In the genomic region with DNA sequence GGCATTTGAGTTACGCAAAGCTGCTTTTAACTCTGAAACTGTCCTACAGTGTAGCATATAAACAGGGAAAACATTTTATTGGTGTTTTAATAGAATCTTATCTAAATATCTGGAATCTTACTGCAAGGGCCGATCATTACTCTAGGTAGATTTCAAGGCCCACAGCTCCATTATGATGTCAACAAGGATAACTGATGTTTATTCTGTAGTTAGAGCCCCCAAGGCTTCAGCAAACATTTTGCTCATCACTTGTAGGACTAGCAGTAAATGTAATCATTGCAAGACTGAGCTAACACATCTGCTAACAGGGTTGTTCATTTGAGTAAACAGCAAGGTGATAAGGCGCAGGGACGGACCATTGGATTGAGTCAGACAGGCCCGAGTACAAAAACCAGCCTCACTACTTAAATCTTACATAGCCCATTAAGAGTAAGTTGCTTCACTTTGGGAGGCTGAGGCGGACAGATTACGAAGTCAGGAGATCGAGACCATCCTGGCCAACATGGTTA, we compare ENCODE assay signal across 1 cellular context.
TF ChIP-seq lines count a peak whose summit lies in the region.

No MANE protein-coding gene starts in this region.

TF ChIP-seq in HepG2, 621 proteins besides CTCF, POLR2A, EP300 and RAD21 (continued from another document and continues in another):
- TF ChIP-seq, protein P1, sequence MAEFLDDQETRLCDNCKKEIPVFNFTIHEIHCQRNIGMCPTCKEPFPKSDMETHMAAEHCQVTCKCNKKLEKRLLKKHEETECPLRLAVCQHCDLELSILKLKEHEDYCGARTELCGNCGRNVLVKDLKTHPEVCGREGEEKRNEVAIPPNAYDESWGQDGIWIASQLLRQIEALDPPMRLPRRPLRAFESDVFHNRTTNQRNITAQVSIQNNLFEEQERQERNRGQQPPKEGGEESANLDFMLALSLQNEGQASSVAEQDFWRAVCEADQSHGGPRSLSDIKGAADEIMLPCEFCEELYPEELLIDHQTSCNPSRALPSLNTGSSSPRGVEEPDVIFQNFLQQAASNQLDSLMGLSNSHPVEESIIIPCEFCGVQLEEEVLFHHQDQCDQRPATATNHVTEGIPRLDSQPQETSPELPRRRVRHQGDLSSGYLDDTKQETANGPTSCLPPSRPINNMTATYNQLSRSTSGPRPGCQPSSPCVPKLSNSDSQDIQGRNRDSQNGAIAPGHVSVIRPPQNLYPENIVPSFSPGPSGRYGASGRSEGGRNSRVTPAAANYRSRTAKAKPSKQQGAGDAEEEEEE (CRISPR knock-in tag; IDR thresholded peaks at IDR 0.05; ENCODE audit: borderline replicate concordance): no peak
- TF ChIP-seq, protein P2, sequence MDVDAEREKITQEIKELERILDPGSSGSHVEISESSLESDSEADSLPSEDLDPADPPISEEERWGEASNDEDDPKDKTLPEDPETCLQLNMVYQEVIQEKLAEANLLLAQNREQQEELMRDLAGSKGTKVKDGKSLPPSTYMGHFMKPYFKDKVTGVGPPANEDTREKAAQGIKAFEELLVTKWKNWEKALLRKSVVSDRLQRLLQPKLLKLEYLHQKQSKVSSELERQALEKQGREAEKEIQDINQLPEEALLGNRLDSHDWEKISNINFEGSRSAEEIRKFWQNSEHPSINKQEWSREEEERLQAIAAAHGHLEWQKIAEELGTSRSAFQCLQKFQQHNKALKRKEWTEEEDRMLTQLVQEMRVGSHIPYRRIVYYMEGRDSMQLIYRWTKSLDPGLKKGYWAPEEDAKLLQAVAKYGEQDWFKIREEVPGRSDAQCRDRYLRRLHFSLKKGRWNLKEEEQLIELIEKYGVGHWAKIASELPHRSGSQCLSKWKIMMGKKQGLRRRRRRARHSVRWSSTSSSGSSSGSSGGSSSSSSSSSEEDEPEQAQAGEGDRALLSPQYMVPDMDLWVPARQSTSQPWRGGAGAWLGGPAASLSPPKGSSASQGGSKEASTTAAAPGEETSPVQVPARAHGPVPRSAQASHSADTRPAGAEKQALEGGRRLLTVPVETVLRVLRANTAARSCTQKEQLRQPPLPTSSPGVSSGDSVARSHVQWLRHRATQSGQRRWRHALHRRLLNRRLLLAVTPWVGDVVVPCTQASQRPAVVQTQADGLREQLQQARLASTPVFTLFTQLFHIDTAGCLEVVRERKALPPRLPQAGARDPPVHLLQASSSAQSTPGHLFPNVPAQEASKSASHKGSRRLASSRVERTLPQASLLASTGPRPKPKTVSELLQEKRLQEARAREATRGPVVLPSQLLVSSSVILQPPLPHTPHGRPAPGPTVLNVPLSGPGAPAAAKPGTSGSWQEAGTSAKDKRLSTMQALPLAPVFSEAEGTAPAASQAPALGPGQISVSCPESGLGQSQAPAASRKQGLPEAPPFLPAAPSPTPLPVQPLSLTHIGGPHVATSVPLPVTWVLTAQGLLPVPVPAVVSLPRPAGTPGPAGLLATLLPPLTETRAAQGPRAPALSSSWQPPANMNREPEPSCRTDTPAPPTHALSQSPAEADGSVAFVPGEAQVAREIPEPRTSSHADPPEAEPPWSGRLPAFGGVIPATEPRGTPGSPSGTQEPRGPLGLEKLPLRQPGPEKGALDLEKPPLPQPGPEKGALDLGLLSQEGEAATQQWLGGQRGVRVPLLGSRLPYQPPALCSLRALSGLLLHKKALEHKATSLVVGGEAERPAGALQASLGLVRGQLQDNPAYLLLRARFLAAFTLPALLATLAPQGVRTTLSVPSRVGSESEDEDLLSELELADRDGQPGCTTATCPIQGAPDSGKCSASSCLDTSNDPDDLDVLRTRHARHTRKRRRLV (CRISPR knock-in tag; IDR thresholded peaks at IDR 0.05): no peak
- TF ChIP-seq DNMT1 (CRISPR knock-in tag; IDR thresholded peaks at IDR 0.05) (no peak), RXRB (CRISPR knock-in tag; IDR thresholded peaks at IDR 0.05; ENCODE audit: borderline replicate concordance) (peak; percentile 80), SSRP1 (CRISPR knock-in tag; IDR thresholded peaks at IDR 0.05) (peak; percentile 72; the same call in 1 of the 2 replicates), ZNF850 (CRISPR knock-in tag; conservative IDR thresholded peaks at IDR 0.05) (no peak), ZNF83 (CRISPR knock-in tag; IDR thresholded peaks at IDR 0.05; ENCODE audit: borderline replicate concordance) (no peak), ETV5 (CRISPR knock-in tag; IDR thresholded peaks at IDR 0.05; ENCODE audit: borderline replicate concordance) (peak; percentile 38; the same call in 1 of the 2 replicates), ZBTB42 (CRISPR knock-in tag; IDR thresholded peaks at IDR 0.05) (no peak), GATAD1 (CRISPR knock-in tag; IDR thresholded peaks at IDR 0.05) (peak; percentile 58; the same call in 1 of the 2 replicates), RBM39 (IDR thresholded peaks at IDR 0.05; ENCODE audit: low read depth, low read length, poor library complexity, severe bottlenecking) (no peak), MAFF (IDR thresholded peaks at IDR 0.05; ENCODE audit: low read depth, low read length) (peak; percentile 20; the same call in 1 of the 2 replicates), MEF2D (CRISPR knock-in tag; IDR thresholded peaks at IDR 0.05) (peak; percentile 89), ZNF564 (CRISPR knock-in tag; IDR thresholded peaks at IDR 0.05) (peak; percentile 83), BRD4 (CRISPR knock-in tag; IDR thresholded peaks at IDR 0.05) (no peak), PHF5A (CRISPR knock-in tag; IDR thresholded peaks at IDR 0.05; ENCODE audit: low read depth, unreplicated experiment) (peak; percentile 97), ZC3H4 (CRISPR knock-in tag; IDR thresholded peaks at IDR 0.05; ENCODE audit: borderline replicate concordance) (no peak), ZNF572 (CRISPR knock-in tag; IDR thresholded peaks at IDR 0.05) (no peak), PRPF4 (IDR thresholded peaks at IDR 0.05; ENCODE audit: low read depth, low read length, poor library complexity, severe bottlenecking) (no peak), ZNF30 (CRISPR knock-in tag; IDR thresholded peaks at IDR 0.05) (no peak), ZNF251 (CRISPR knock-in tag; IDR thresholded peaks at IDR 0.05) (no peak), HOXA9 (CRISPR knock-in tag; IDR thresholded peaks at IDR 0.05; ENCODE audit: borderline replicate concordance) (no peak), SRSF4 (IDR thresholded peaks at IDR 0.05; ENCODE audit: low read depth, low read length, poor library complexity, severe bottlenecking) (no peak), GABPA (IDR thresholded peaks at IDR 0.05; ENCODE audit: low read depth, low read length) (no peak), GABPA (CRISPR knock-in tag; IDR thresholded peaks at IDR 0.05; ENCODE audit: low read depth) (no peak), SALL2 (CRISPR knock-in tag; IDR thresholded peaks at IDR 0.05) (no peak), HMG20B (CRISPR knock-in tag; conservative IDR thresholded peaks at IDR 0.05) (peak; percentile 92), MXD4 (CRISPR knock-in tag; IDR thresholded peaks at IDR 0.05) (no peak; the same call in 1 of the 2 replicates), IKZF4 (CRISPR knock-in tag; IDR thresholded peaks at IDR 0.05; ENCODE audit: borderline replicate concordance, low read depth, not compliant biosample characterization) (no peak), ZBTB38 (CRISPR knock-in tag; IDR thresholded peaks at IDR 0.05) (no peak; the same call in 1 of the 2 replicates), ZNF567 (CRISPR knock-in tag; IDR thresholded peaks at IDR 0.05; ENCODE audit: borderline replicate concordance) (no peak), HNF4A (CRISPR knock-in tag; IDR thresholded peaks at IDR 0.05) (peak; percentile 85)
- TF ChIP-seq, protein P3, sequence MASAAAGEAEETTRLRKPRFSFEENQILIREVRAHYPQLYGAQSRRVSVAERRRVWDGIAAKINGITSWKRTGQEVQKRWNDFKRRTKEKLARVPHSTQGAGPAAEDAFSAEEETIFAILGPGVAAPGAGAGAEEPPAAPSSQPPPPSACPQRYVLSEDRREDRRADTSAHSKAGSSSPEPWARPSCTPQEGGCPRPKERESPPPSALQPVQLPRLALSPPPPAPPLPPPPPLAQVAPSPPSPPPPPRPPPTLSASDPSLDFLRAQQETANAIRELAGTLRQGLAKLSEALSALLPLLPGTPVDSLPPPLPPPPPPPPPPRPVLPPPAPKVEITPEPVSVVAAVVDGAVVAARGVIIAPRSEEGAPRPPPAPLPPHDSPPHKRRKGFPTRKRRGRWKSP (CRISPR knock-in tag; IDR thresholded peaks at IDR 0.05): peak; percentile 73; the same call in 1 of the 2 replicates
- TF ChIP-seq, protein P4, sequence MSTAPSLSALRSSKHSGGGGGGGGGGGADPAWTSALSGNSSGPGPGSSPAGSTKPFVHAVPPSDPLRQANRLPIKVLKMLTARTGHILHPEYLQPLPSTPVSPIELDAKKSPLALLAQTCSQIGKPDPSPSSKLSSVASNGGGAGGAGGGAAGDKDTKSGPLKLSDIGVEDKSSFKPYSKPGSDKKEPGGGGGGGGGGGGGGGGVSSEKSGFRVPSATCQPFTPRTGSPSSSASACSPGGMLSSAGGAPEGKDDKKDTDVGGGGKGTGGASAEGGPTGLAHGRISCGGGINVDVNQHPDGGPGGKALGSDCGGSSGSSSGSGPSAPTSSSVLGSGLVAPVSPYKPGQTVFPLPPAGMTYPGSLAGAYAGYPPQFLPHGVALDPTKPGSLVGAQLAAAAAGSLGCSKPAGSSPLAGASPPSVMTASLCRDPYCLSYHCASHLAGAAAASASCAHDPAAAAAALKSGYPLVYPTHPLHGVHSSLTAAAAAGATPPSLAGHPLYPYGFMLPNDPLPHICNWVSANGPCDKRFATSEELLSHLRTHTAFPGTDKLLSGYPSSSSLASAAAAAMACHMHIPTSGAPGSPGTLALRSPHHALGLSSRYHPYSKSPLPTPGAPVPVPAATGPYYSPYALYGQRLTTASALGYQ (CRISPR knock-in tag; IDR thresholded peaks at IDR 0.05): peak; percentile 97
- TF ChIP-seq, protein P5, sequence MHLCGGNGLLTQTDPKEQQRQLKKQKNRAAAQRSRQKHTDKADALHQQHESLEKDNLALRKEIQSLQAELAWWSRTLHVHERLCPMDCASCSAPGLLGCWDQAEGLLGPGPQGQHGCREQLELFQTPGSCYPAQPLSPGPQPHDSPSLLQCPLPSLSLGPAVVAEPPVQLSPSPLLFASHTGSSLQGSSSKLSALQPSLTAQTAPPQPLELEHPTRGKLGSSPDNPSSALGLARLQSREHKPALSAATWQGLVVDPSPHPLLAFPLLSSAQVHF (CRISPR knock-in tag; IDR thresholded peaks at IDR 0.05): no peak
- TF ChIP-seq, protein P6, sequence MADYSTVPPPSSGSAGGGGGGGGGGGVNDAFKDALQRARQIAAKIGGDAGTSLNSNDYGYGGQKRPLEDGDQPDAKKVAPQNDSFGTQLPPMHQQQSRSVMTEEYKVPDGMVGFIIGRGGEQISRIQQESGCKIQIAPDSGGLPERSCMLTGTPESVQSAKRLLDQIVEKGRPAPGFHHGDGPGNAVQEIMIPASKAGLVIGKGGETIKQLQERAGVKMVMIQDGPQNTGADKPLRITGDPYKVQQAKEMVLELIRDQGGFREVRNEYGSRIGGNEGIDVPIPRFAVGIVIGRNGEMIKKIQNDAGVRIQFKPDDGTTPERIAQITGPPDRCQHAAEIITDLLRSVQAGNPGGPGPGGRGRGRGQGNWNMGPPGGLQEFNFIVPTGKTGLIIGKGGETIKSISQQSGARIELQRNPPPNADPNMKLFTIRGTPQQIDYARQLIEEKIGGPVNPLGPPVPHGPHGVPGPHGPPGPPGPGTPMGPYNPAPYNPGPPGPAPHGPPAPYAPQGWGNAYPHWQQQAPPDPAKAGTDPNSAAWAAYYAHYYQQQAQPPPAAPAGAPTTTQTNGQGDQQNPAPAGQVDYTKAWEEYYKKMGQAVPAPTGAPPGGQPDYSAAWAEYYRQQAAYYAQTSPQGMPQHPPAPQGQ (CRISPR knock-in tag; IDR thresholded peaks at IDR 0.05; ENCODE audit: borderline replicate concordance): 0 out of 2 replicates have a peak, but pooled peaks have one; percentile 71
- TF ChIP-seq, protein P7, sequence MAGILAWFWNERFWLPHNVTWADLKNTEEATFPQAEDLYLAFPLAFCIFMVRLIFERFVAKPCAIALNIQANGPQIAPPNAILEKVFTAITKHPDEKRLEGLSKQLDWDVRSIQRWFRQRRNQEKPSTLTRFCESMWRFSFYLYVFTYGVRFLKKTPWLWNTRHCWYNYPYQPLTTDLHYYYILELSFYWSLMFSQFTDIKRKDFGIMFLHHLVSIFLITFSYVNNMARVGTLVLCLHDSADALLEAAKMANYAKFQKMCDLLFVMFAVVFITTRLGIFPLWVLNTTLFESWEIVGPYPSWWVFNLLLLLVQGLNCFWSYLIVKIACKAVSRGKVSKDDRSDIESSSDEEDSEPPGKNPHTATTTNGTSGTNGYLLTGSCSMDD (CRISPR knock-in tag; IDR thresholded peaks at IDR 0.05): no peak
- TF ChIP-seq, protein P8, sequence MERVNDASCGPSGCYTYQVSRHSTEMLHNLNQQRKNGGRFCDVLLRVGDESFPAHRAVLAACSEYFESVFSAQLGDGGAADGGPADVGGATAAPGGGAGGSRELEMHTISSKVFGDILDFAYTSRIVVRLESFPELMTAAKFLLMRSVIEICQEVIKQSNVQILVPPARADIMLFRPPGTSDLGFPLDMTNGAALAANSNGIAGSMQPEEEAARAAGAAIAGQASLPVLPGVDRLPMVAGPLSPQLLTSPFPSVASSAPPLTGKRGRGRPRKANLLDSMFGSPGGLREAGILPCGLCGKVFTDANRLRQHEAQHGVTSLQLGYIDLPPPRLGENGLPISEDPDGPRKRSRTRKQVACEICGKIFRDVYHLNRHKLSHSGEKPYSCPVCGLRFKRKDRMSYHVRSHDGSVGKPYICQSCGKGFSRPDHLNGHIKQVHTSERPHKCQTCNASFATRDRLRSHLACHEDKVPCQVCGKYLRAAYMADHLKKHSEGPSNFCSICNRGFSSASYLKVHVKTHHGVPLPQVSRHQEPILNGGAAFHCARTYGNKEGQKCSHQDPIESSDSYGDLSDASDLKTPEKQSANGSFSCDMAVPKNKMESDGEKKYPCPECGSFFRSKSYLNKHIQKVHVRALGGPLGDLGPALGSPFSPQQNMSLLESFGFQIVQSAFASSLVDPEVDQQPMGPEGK (CRISPR knock-in tag; IDR thresholded peaks at IDR 0.05): peak; percentile 94
- TF ChIP-seq, protein P9, sequence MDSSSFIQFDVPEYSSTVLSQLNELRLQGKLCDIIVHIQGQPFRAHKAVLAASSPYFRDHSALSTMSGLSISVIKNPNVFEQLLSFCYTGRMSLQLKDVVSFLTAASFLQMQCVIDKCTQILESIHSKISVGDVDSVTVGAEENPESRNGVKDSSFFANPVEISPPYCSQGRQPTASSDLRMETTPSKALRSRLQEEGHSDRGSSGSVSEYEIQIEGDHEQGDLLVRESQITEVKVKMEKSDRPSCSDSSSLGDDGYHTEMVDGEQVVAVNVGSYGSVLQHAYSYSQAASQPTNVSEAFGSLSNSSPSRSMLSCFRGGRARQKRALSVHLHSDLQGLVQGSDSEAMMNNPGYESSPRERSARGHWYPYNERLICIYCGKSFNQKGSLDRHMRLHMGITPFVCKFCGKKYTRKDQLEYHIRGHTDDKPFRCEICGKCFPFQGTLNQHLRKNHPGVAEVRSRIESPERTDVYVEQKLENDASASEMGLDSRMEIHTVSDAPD (CRISPR knock-in tag; IDR thresholded peaks at IDR 0.05): no peak
- TF ChIP-seq, protein P10, sequence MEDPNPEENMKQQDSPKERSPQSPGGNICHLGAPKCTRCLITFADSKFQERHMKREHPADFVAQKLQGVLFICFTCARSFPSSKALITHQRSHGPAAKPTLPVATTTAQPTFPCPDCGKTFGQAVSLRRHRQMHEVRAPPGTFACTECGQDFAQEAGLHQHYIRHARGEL (CRISPR knock-in tag; IDR thresholded peaks at IDR 0.05): no peak
- TF ChIP-seq, protein P11, sequence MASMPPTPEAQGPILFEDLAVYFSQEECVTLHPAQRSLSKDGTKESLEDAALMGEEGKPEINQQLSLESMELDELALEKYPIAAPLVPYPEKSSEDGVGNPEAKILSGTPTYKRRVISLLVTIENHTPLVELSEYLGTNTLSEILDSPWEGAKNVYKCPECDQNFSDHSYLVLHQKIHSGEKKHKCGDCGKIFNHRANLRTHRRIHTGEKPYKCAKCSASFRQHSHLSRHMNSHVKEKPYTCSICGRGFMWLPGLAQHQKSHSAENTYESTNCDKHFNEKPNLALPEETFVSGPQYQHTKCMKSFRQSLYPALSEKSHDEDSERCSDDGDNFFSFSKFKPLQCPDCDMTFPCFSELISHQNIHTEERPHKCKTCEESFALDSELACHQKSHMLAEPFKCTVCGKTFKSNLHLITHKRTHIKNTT (CRISPR knock-in tag; IDR thresholded peaks at IDR 0.05): no peak
